Comparison of ENCODE assay signal across 11 cellular contexts in the genomic region with DNA sequence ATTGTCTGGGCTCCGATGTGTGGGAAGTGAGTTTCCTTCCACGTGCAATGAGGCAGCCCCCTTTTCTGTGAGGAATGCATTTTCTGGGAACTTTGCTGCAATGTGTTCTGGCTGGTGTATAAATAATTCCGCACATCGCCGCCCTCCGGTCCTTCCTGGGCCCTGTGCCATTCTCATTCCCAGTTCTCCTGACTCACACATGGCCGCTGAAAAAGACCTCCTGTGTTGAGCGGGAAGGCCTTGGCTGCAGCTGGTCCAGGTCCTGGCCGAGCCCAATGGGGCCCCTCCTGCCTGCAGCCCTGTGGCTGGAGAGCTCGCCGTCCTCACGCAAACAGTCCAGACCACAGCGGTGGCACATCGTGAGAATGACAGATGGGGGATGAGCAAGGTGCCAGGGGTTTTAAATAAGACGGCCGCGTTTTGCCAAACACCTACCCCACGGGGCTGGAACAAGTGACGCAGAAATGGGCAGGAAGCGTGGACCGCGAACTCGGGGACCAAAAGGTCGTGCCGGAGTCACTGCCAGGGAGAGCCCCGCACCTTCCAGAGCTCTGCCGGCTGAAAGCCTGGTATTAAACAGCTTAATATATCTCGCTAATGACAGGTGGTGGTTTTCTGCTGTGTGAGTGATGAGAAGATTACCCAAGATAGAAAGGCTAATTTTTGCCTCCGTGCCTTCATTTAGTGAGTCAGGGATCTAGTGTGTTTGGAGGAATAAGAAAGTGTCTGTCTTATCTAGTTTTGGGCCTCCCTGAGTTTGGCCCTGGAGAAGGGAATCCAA. TPM values are rescaled to one million over a fixed set of nuclear protein-coding genes. Genes with fewer than 3 reads are reported as not detected.
DNase-seq lines count a peak whose midpoint lies in the region; ATAC-seq, FAIRE-seq and TF ChIP-seq lines count a peak whose summit lies in the region.
"Had no signal": no experiment of that assay in that cellular context is flagged by ENCODE, and none has a peak within 500 bp of the region (broad histone marks: within the 10 kb centered on the region; RNA-seq: fewer than 3 reads in every experiment).

No MANE protein-coding gene starts in this region.

- H2BK12ac ChIP-seq in mesenchymal stem cell (ENCODE audit: low read length in 2 of 2) = no peak overlapping the region

- H3K27ac ChIP-seq in mesenchymal stem cell (ENCODE audit: low read length, poor library complexity, severe bottlenecking) (no peak overlapping the region), temporal lobe (ENCODE audit: low read depth, low read length) (peak overlapping the region; percentile 27)

- no peak overlapping the region for H4K91ac ChIP-seq in mesenchymal stem cell (ENCODE audit: low read length)

- FAIRE-seq in H54 (lab: Jason Lieb, UNC) = peak; percentile 89
- FAIRE-seq: HTR-8/SVneo had no signal

- H2BK15ac ChIP-seq in mesenchymal stem cell (ENCODE audit: low read depth, poor library complexity, severe bottlenecking) = no peak overlapping the region

- H3K4me3 Mint-ChIP-seq in naive thymus-derived CD8-positive, alpha-beta T cell = no peak overlapping the region
- H3K4me3 Mint-ChIP-seq: activated naive CD8-positive, alpha-beta T cell; immature natural killer cell had no signal

- no peak for TF ChIP-seq POLR2A in H54 (IDR thresholded peaks at IDR 0.05; ENCODE audit: low read depth, low read length)

- H3K79me1 ChIP-seq in mesenchymal stem cell (replicated peaks; ENCODE audit: low read length, poor library complexity, severe bottlenecking) = peaks cover 9% of the 10 kb centered on the region

- no peak overlapping the region for H3K18ac ChIP-seq in mesenchymal stem cell (ENCODE audit: low read depth in 1 of 2, low read length in 2 of 2)

- no peaks in the 10 kb centered on the region for H3K36me3 Mint-ChIP-seq in naive thymus-derived CD8-positive, alpha-beta T cell
- H3K36me3 Mint-ChIP-seq: activated naive CD8-positive, alpha-beta T cell; immature natural killer cell had no signal

- no peak overlapping the region for H4K8ac ChIP-seq in mesenchymal stem cell (ENCODE audit: low read length)

- peaks cover 58% of the 10 kb centered on the region for H3K4me1 ChIP-seq in mesenchymal stem cell (ENCODE audit: control insufficient read depth, insufficient read depth, low read depth, low read length)

- peaks cover 14 to 32% of the 10 kb centered on the region in 2 experiments for H3K36me3 ChIP-seq in mesenchymal stem cell (ENCODE audit: control insufficient read depth in 1 of 2, insufficient read depth in 2 of 2, low read depth in 1 of 2, low read length in 2 of 2)

- H3K27me3 Mint-ChIP-seq in naive thymus-derived CD8-positive, alpha-beta T cell = peaks cover 0 to 7% (median 4%) of the 10 kb centered on the region in 5 donors
- H3K27me3 Mint-ChIP-seq: activated naive CD8-positive, alpha-beta T cell had no signal

- no peak overlapping the region for H2AK5ac ChIP-seq in mesenchymal stem cell (ENCODE audit: low read length, severe bottlenecking)

- H3K23ac ChIP-seq in mesenchymal stem cell (ENCODE audit: low read length in 2 of 2) = no peak overlapping the region

- no peak overlapping the region for H2AFZ ChIP-seq in mesenchymal stem cell (ENCODE audit: low read depth, low read length)

- no peaks in the 10 kb centered on the region for H3K9me3 Mint-ChIP-seq in naive thymus-derived CD8-positive, alpha-beta T cell
- H3K9me3 Mint-ChIP-seq: immature natural killer cell had no signal

- no peak overlapping the region for H3K14ac ChIP-seq in mesenchymal stem cell (ENCODE audit: low read length in 2 of 2)

- no peak overlapping the region for H2BK120ac ChIP-seq in mesenchymal stem cell (ENCODE audit: low read depth, low read length)

- peak overlapping the region in 1 of 10 donors; percentile 4 for H3K27ac Mint-ChIP-seq in naive thymus-derived CD8-positive, alpha-beta T cell
- H3K27ac Mint-ChIP-seq: activated naive CD8-positive, alpha-beta T cell; immature natural killer cell had no signal

- ATAC-seq in GM21529 (IDR thresholded peaks at IDR 0.05; ENCODE audit: unreplicated experiment) = no peak
- no peak for ATAC-seq in naive thymus-derived CD8-positive, alpha-beta T cell

- H3K4me1 Mint-ChIP-seq in naive thymus-derived CD8-positive, alpha-beta T cell = peaks cover 0 to 1% (median 0%) of the 10 kb centered on the region in 4 donors
- H3K4me1 Mint-ChIP-seq: immature natural killer cell had no signal

- no peaks in the 10 kb centered on the region for H3K27me3 ChIP-seq in mesenchymal stem cell (ENCODE audit: control insufficient read depth in 1 of 2, insufficient read depth in 1 of 2, low read length in 2 of 2)

- no peak overlapping the region for H2BK5ac ChIP-seq in mesenchymal stem cell (ENCODE audit: low read depth, low read length, poor library complexity, severe bottlenecking)

- peak; percentile 94 for DNase-seq in H54 (ENCODE audit: insufficient read length, low spot score)
- DNase-seq in epidermal melanocyte (ENCODE audit: insufficient read length, low spot score) = peak; percentile 54
- DNase-seq in mesenchymal stem cell = peak; percentile 75
- no peak for DNase-seq in NCI-H2107 (lab: John Stamatoyannopoulos, UW)
- no peak for DNase-seq in naive thymus-derived CD8-positive, alpha-beta T cell
- no peak for DNase-seq in hippocampal formation (lab: John Stamatoyannopoulos, UW)
- DNase-seq: immature natural killer cell had no signal

- H3K9ac ChIP-seq in mesenchymal stem cell (ENCODE audit: low read length) = peak overlapping the region; percentile 70

- H3K9me3 ChIP-seq in mesenchymal stem cell (ENCODE audit: control insufficient read depth, low read length) = no peaks in the 10 kb centered on the region

- H3K4ac ChIP-seq in mesenchymal stem cell (ENCODE audit: low read depth in 1 of 2, low read length in 2 of 2) = no peak overlapping the region

- WGBS in mesenchymal stem cell = 91% methylated on average over 28 of the region's 29 CpGs

- POLR2A ChIA-PET in naive thymus-derived CD8-positive, alpha-beta T cell (lab: Charles Lee) = no interaction called here

- H3K4me2 ChIP-seq in mesenchymal stem cell (ENCODE audit: low read length, poor library complexity, severe bottlenecking) = no peak overlapping the region

- H3K4me3 ChIP-seq in mesenchymal stem cell (ENCODE audit: insufficient read depth in 1 of 2, low read depth in 1 of 2, low read length in 2 of 2) = peak overlapping the region in 1 of 2 experiments; percentile 53

RNA-seq across cellular contexts. Expression of gene FAM20C, which starts 37.0 kb away (rescaled TPM):
- 56.3 TPM for polyA plus RNA-seq in mesenchymal stem cell (2013, experiment 1 of 2)
- polyA plus RNA-seq in mesenchymal stem cell (2013, experiment 2 of 2) = 57.5 TPM
- 16.2 TPM for total RNA-seq in temporal lobe
- total RNA-seq in naive thymus-derived CD8-positive, alpha-beta T cell = under 1 TPM; 0.60 to 0.66 TPM
- polyA plus RNA-seq in naive thymus-derived CD8-positive, alpha-beta T cell = not detected
- polyA plus RNA-seq: immature natural killer cell had no signal

Comparison
In these comparisons a context has a peak if more than half of its experiments do, and no peak if none do; other contexts are left out.
1. DNase-seq: peak in H54 (single experiment), epidermal melanocyte (single experiment) and mesenchymal stem cell (single experiment); none in NCI-H2107 (single experiment), naive thymus-derived CD8-positive, alpha-beta T cell (0 of 10) and hippocampal formation (0 of 2).
2. RNA of gene FAM20C, which starts 37.0 kb away (total RNA-seq): 16.2 TPM in temporal lobe (single experiment); 0.60 to 0.66 TPM in naive thymus-derived CD8-positive, alpha-beta T cell; every median in the first group is over 10 times any median in the second.